In genomic region chr5:169988947-169989346, GRCh38 we compare ENCODE assay signal across 20 cellular contexts. TPM values are rescaled to one million over a fixed set of nuclear protein-coding genes. Genes with fewer than 3 reads are reported as not detected.
"Had no signal": no experiment of that assay in that cellular context is flagged by ENCODE, and none has a peak within 500 bp of the region (broad histone marks: within the 10 kb centered on the region; RNA-seq: fewer than 3 reads in every experiment).

No MANE protein-coding gene starts in this region.

- H3K4me1 Mint-ChIP-seq: activated CD8-positive, alpha-beta memory T cell treated with anti-CD3 and anti-CD28 coated beads, Interleukin-2, amount 10 ng/mL, durations not matched to agents 7 days and 5 days; T-cell had no signal

- H3K27ac Mint-ChIP-seq: activated CD4-positive, alpha-beta memory T cell treated with anti-CD3 and anti-CD28 coated beads for 36 hours; activated CD8-positive, alpha-beta memory T cell treated with anti-CD3 and anti-CD28 coated beads, Interleukin-2, amount 10 ng/mL, durations not matched to agents 7 days and 5 days; activated naive CD8-positive, alpha-beta T cell; brain; neural progenitor cell; T-cell had no signal

- H3K4me3 Mint-ChIP-seq: activated CD4-positive, alpha-beta memory T cell treated with anti-CD3 and anti-CD28 coated beads for 36 hours; activated CD8-positive, alpha-beta memory T cell treated with anti-CD3 and anti-CD28 coated beads, Interleukin-2, amount 10 ng/mL, durations not matched to agents 7 days and 5 days; activated naive CD8-positive, alpha-beta T cell; brain; immature natural killer cell; neural progenitor cell; T-cell had no signal

- H3K9me3 ChIP-seq: ovary, SK-N-SH, thoracic aorta had no signal

- DNase-seq: activated CD4-positive, alpha-beta memory T cell treated with anti-CD3 and anti-CD28 coated beads for 36 hours; activated CD4-positive, alpha-beta T cell treated with anti-CD3 and anti-CD28 coated beads for 1 hour; activated CD8-positive, alpha-beta memory T cell treated with anti-CD3 and anti-CD28 coated beads, Interleukin-2, amount 10 ng/mL, durations not matched to agents 7 days and 5 days; activated gamma-delta T cell treated with Interleukin-2 at 50 U/mL for 16 hours; activated T-cell treated with anti-CD3 and anti-CD28 coated beads, Interleukin-2, amount 50 U/mL, for 48 hours; foreskin melanocyte; immature natural killer cell; ovary; SK-N-SH; stimulated activated CD4-positive, alpha-beta T cell treated with anti-CD3 and anti-CD28 coated beads, Interleukin-12 subunit alpha, Interleukin-12 subunit beta, amount 100 ng/mL, for 4 hours; stimulated activated CD4-positive, alpha-beta T cell treated with anti-CD3 and anti-CD28 coated beads, Interleukin-2, amount 100 ng/mL, for 24 hours; T-cell; T1000 had no signal

- H3K27me3 ChIP-seq: neural progenitor cell, ovary had no signal

- H3K4me3 ChIP-seq: neural progenitor cell, ovary, thoracic aorta had no signal

- H3K4me1 ChIP-seq: neural progenitor cell had no signal

- H3K27ac ChIP-seq: neural progenitor cell, ovary, thoracic aorta, VCaP had no signal

- H3K36me3 Mint-ChIP-seq: brain, neural progenitor cell had no signal

- H3K9me3 Mint-ChIP-seq: activated CD4-positive, alpha-beta memory T cell treated with anti-CD3 and anti-CD28 coated beads for 36 hours; immature natural killer cell; neural progenitor cell; T-cell had no signal

- H3K36me3 ChIP-seq: neural progenitor cell, ovary, thoracic aorta had no signal

- H3K27me3 Mint-ChIP-seq: activated CD4-positive, alpha-beta memory T cell treated with anti-CD3 and anti-CD28 coated beads for 36 hours; activated CD8-positive, alpha-beta memory T cell treated with anti-CD3 and anti-CD28 coated beads, Interleukin-2, amount 10 ng/mL, durations not matched to agents 7 days and 5 days; activated naive CD8-positive, alpha-beta T cell; T-cell had no signal

- ATAC-seq: activated CD8-positive, alpha-beta memory T cell treated with anti-CD3 and anti-CD28 coated beads, Interleukin-2, amount 10 ng/mL, durations not matched to agents 7 days and 5 days; esophagus mucosa; T-cell had no signal

RNA-seq across cellular contexts. Expression of gene INSYN2B, which starts 8.7 kb away (rescaled TPM):
- total RNA-seq: activated CD4-positive, alpha-beta memory T cell treated with anti-CD3 and anti-CD28 coated beads for 36 hours; activated CD8-positive, alpha-beta memory T cell treated with anti-CD3 and anti-CD28 coated beads, Interleukin-2, amount 10 ng/mL, durations not matched to agents 7 days and 5 days; esophagus mucosa; T-cell; ureter had no signal
